Comparison of ENCODE assay signal across 21 cellular contexts in genomic region chr2:237623428-237624403, GRCh38. TPM values are rescaled to one million over a fixed set of nuclear protein-coding genes. Genes with fewer than 3 reads are reported as not detected.
A peak's percentile ranks its signal among the peaks of the same experiment; 100 is the strongest.
DNase-seq lines count a peak whose midpoint lies in the region; ATAC-seq and TF ChIP-seq lines count a peak whose summit lies in the region.
"Had no signal": no experiment of that assay in that cellular context is flagged by ENCODE, and none has a peak within 500 bp of the region (broad histone marks: within the 10 kb centered on the region; RNA-seq: fewer than 3 reads in every experiment).

No MANE protein-coding gene starts in this region.

- H3K4me2 ChIP-seq in mesenchymal stem cell (ENCODE audit: low read length, poor library complexity, severe bottlenecking): no peak overlapping the region
- H3K4me2 ChIP-seq: PC-9 had no signal

- H2BK120ac ChIP-seq in mesenchymal stem cell (ENCODE audit: low read depth, low read length): no peak overlapping the region

- H3K27me3 Mint-ChIP-seq in CD14-positive monocyte (ENCODE audit: low read depth in 3 of 3): peaks cover 13 to 32% (median 21%) of the 10 kb centered on the region in 3 donors

- intact Hi-C loops in CD14-positive monocyte (cut with micrococcal nuclease): no loop called here
- intact Hi-C loops in sciatic nerve (cut with DNase I): no loop called here
- intact Hi-C loops in stomach (cut with DNase I; ENCODE audit: low total_unique reads): no loop called here

- no peak for ATAC-seq in sciatic nerve
- no peak for ATAC-seq in GM21367 (IDR thresholded peaks at IDR 0.05; ENCODE audit: unreplicated experiment)
- no peak for ATAC-seq in GM19035 (IDR thresholded peaks at IDR 0.05; ENCODE audit: unreplicated experiment)
- ATAC-seq: K562 had no signal

- H3K9me3 ChIP-seq in SJCRH30 (replicated peaks) (no peaks in the 10 kb centered on the region), mesenchymal stem cell (ENCODE audit: control insufficient read depth, low read length) (no peaks in the 10 kb centered on the region), stomach (no peaks in the 10 kb centered on the region)
- H3K9me3 ChIP-seq: Caco-2 had no signal

- H3K9ac ChIP-seq in mesenchymal stem cell (ENCODE audit: low read length): peak overlapping the region; percentile 19

- TF ChIP-seq CTCF in CD14-positive monocyte (IDR thresholded peaks at IDR 0.05) (no peak), stomach (IDR thresholded peaks at IDR 0.05) (no peak)

- no peak overlapping the region for H3K18ac ChIP-seq in mesenchymal stem cell (ENCODE audit: low read depth in 1 of 2, low read length in 2 of 2)

- H2AFZ ChIP-seq in mesenchymal stem cell (ENCODE audit: low read depth, low read length): no peak overlapping the region
- H2AFZ ChIP-seq: PC-9 had no signal

- no peak for TF ChIP-seq EP300 in stomach (IDR thresholded peaks at IDR 0.05)

- H3K4me3 ChIP-seq in SJCRH30 (no peak overlapping the region), mesenchymal stem cell (ENCODE audit: insufficient read depth in 1 of 2, low read depth in 1 of 2, low read length in 2 of 2) (no peak overlapping the region), stomach (no peak overlapping the region)
- H3K4me3 ChIP-seq: K562, PC-9 had no signal

- H3K36me3 ChIP-seq in SJCRH30 (no peaks in the 10 kb centered on the region), mesenchymal stem cell (ENCODE audit: control insufficient read depth in 1 of 2, insufficient read depth in 2 of 2, low read depth in 1 of 2, low read length in 2 of 2) (no peaks in the 10 kb centered on the region), stomach (no peaks in the 10 kb centered on the region)

- H3K9me3 Mint-ChIP-seq in CD14-positive monocyte: peaks cover 0 to 4% (median 0%) of the 10 kb centered on the region in 7 donors

- peaks cover 53% of the 10 kb centered on the region for H3K4me1 ChIP-seq in SJCRH30
- H3K4me1 ChIP-seq in mesenchymal stem cell (ENCODE audit: control insufficient read depth, insufficient read depth, low read depth, low read length): peaks cover 6% of the 10 kb centered on the region
- peaks cover 17 to 27% (median 19%) of the 10 kb centered on the region in 4 donors for H3K4me1 ChIP-seq in stomach
- H3K4me1 ChIP-seq: Caco-2 had no signal

- TF ChIP-seq POLR2A in stomach (IDR thresholded peaks at IDR 0.05): no peak

- no peak overlapping the region for H2BK12ac ChIP-seq in mesenchymal stem cell (ENCODE audit: low read length in 2 of 2)

- no peak overlapping the region for H3K23ac ChIP-seq in mesenchymal stem cell (ENCODE audit: low read length in 2 of 2)

- peaks cover 3 to 8% of the 10 kb centered on the region in 2 donors for H3K36me3 Mint-ChIP-seq in CD14-positive monocyte

- DNase-seq in CD14-positive monocyte (ENCODE audit: low spot score): no peak
- peak; percentile 55 to 62 for DNase-seq in SJCRH30
- no peak for DNase-seq in mesenchymal stem cell
- peak; percentile 46 for DNase-seq in sciatic nerve (ENCODE audit: low spot score)
- no peak for DNase-seq in COLO668 (lab: John Stamatoyannopoulos, UW; ENCODE audit: unreplicated experiment)
- no peak for DNase-seq in stomach
- DNase-seq: Caco-2, DMS153, H7, NCI-H1417, NCI-H187 treated with DMSO at 0.1 percent for 48 hours, NCI-H2171, NCI-H748 treated with DMSO at 0.1 percent for 48 hours, PC-9 had no signal

- peak overlapping the region; percentile 92 to 98 (median 95) for H3K27ac Mint-ChIP-seq in CD14-positive monocyte

- H2BK15ac ChIP-seq in mesenchymal stem cell (ENCODE audit: low read depth, poor library complexity, severe bottlenecking): no peak overlapping the region

- H2AK5ac ChIP-seq in mesenchymal stem cell (ENCODE audit: low read length, severe bottlenecking): no peak overlapping the region

- no peak overlapping the region for H3K4ac ChIP-seq in mesenchymal stem cell (ENCODE audit: low read depth in 1 of 2, low read length in 2 of 2)

- H3K27me3 ChIP-seq in SJCRH30 (no peaks in the 10 kb centered on the region), mesenchymal stem cell (ENCODE audit: control insufficient read depth in 1 of 2, insufficient read depth in 1 of 2, low read length in 2 of 2) (no peaks in the 10 kb centered on the region), stomach (peaks cover 0 to 16% (median 0%) of the 10 kb centered on the region in 3 donors)

- no peak overlapping the region for H3K14ac ChIP-seq in mesenchymal stem cell (ENCODE audit: low read length in 2 of 2)

- H3K4me3 Mint-ChIP-seq in CD14-positive monocyte: no peak overlapping the region

- 89% methylated on average over 13 of the region's 13 CpGs for WGBS in mesenchymal stem cell
- WGBS in stomach, 5 donors: 68 to 84% (median 81%) methylated on average over 13 of the region's 13 CpGs

- peak overlapping the region; percentile 43 for H4K91ac ChIP-seq in mesenchymal stem cell (ENCODE audit: low read length)

- peaks cover 4% of the 10 kb centered on the region for H3K79me1 ChIP-seq in mesenchymal stem cell (replicated peaks; ENCODE audit: low read length, poor library complexity, severe bottlenecking)

- peaks cover 45% of the 10 kb centered on the region for H3K4me1 Mint-ChIP-seq in CD14-positive monocyte

- H3K27ac ChIP-seq in SJCRH30 (peak overlapping the region; percentile 52), mesenchymal stem cell (ENCODE audit: low read length, poor library complexity, severe bottlenecking) (no peak overlapping the region), stomach (no peak overlapping the region)
- H3K27ac ChIP-seq: HL-60, PC-9 had no signal

- H4K8ac ChIP-seq in mesenchymal stem cell (ENCODE audit: low read length): no peak overlapping the region

- no peak overlapping the region for H2BK5ac ChIP-seq in mesenchymal stem cell (ENCODE audit: low read depth, low read length, poor library complexity, severe bottlenecking)

RNA-seq across cellular contexts. Expression of gene LRRFIP1, which starts 3.7 kb away (rescaled TPM):
- polyA plus RNA-seq in CD14-positive monocyte (10 to 100 TPM; 67.3 to 98.3 TPM), stomach (10 to 100 TPM; 31.6 to 43.7 (median 40.6) TPM)
- total RNA-seq in SJCRH30 (2014; rRNA removed; shearing (Covaris generic)): 53.3 and 61.5 TPM in 2 replicates
- 111 TPM for polyA plus RNA-seq in mesenchymal stem cell (2013, experiment 1 of 2)
- 106 TPM for polyA plus RNA-seq in mesenchymal stem cell (2013, experiment 2 of 2)
- total RNA-seq in sciatic nerve (84.8 TPM), stomach (100 to 1,000 TPM; 126 to 201 (median 152) TPM)

RNA-seq across cellular contexts. Expression of gene RAB17, which starts 33.2 kb away (rescaled TPM):
- polyA plus RNA-seq in CD14-positive monocyte (under 1 TPM in 1 of 2 donors, not detected in 1; 0.13 TPM), stomach (10 to 100 TPM; 38.8 to 83.8 (median 62.9) TPM)
- total RNA-seq in SJCRH30 (2014; rRNA removed; shearing (Covaris generic)): 3.4 and 3.6 TPM in 2 replicates
- polyA plus RNA-seq in mesenchymal stem cell (2013, experiment 1 of 2): 0.11 TPM
- polyA plus RNA-seq in mesenchymal stem cell (2013, experiment 2 of 2): 0.11 TPM
- total RNA-seq in sciatic nerve (1.1 TPM), stomach (100 to 1,000 TPM in 2 of 5 donors, 10 to 100 TPM in 2, 1 to 10 TPM in 1; 8.8 to 187 (median 25.6) TPM)
- polyA plus RNA-seq: K562 had no signal

RNA-seq across cellular contexts. Expression of gene PRLH, which starts 57.3 kb away (rescaled TPM):
- polyA plus RNA-seq in CD14-positive monocyte (not detected), stomach (not detected)
- total RNA-seq in SJCRH30 (2014; rRNA removed; shearing (Covaris generic)): not detected in 2 replicates
- not detected for polyA plus RNA-seq in mesenchymal stem cell (2013, experiment 1 of 2)
- polyA plus RNA-seq in mesenchymal stem cell (2013, experiment 2 of 2): not detected
- total RNA-seq in sciatic nerve (not detected), stomach (not detected)
- total RNA-seq: A673, Caco-2, H7, K562, NCI-H460, PC-9, SK-MEL-5 had no signal
- polyA plus RNA-seq: K562 had no signal

Comparison
In these comparisons a context has a peak if more than half of its experiments do, and no peak if none do; other contexts are left out.
1. DNase-seq: peak in SJCRH30 (2 of 2) and sciatic nerve (single experiment); none in CD14-positive monocyte (single experiment), mesenchymal stem cell (single experiment), COLO668 (single experiment) and stomach (single experiment).